In the genomic region with DNA sequence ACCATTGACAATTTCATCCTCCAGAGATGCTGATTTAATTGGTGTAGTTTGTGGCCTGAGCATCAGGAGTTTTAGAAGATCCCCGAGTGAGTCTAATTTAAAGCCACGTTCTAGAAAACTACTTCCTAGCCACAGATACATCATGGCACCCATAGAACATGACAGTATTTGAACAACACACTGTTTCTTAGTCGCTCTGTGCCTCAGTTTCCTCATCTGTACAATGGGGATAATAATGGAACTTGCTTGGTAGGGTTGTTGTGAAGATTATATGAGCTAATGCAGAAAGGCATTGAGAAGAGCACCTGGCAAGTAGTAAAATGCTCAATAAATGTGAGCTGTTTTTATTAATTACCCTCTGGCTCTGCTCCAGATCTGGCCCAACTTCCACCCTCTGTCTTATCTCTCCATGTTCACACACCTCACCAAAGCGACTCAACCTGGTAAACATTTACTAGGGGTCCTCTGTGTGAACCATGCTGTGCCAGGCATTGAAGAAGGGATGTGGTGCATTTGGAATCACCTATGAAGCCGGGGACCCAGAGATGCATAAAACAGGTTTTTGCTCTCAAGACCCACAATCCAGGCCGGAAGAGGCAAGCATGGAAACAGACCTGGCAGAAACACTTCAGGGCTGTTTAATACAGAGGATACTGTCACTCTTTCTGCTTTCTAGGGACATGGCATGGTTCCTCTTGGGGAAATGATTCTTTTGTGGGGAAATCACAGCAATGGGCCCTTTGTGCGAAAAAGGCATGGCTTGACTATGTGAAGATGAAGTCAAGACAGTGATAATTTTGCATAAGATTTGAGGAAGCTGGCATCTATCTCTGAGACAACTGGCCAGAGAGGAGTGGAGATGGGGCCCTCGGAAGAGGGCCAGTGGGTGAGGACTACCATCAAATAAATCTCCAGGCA, we compare ENCODE assay signal across 10 cellular contexts. TPM values are rescaled to one million over a fixed set of nuclear protein-coding genes. Genes with fewer than 3 reads are reported as not detected.
DNase-seq lines count a peak whose midpoint lies in the region; ATAC-seq, FAIRE-seq and TF ChIP-seq lines count a peak whose summit lies in the region.
"Had no signal": no experiment of that assay in that cellular context is flagged by ENCODE, and none has a peak within 500 bp of the region (broad histone marks: within the 10 kb centered on the region; RNA-seq: fewer than 3 reads in every experiment).

No MANE protein-coding gene starts in this region.

- DNase-seq in HepG2 (ENCODE audit: low spot score) (no peak), right lobe of liver (no peak), omental fat pad (ENCODE audit: low spot score) (no peak)
- DNase-seq: activated effector memory CD4-positive, alpha-beta T cell treated with anti-CD3 and anti-CD28 coated beads, Interleukin-2, amount 50 U/mL, for 16 hours; dorsolateral prefrontal cortex had no signal

- TF ChIP-seq RAD21 in HepG2 (CRISPR knock-in tag; IDR thresholded peaks at IDR 0.05): no peak

- TF ChIP-seq POLR2A in HepG2 (IDR thresholded peaks at IDR 0.05; ENCODE audit: insufficient read depth in 1 of 2, low read depth in 2 of 2, low read length in 2 of 2): no peak
- TF ChIP-seq POLR2A in right lobe of liver (IDR thresholded peaks at IDR 0.05): no peak

- H3K27me3 ChIP-seq in HepG2 (ENCODE audit: control insufficient read depth in 1 of 2, insufficient read depth in 2 of 2, low read length in 2 of 2) (peaks cover 0 to 14% of the 10 kb centered on the region in 2 experiments; a peak in 3 of 5 replicates), right lobe of liver (no peaks in the 10 kb centered on the region), duodenal mucosa (ENCODE audit: control insufficient read depth in 1 of 2, insufficient read depth in 2 of 2, low read length in 2 of 2) (no peaks in the 10 kb centered on the region)

- intact Hi-C loops in HepG2 (cut with micrococcal nuclease; ENCODE audit: unreplicated experiment): loop anchor here (2.0 kb wide), 1 partner anchor 31 kb away; no protein-coding TSS in a partner anchor
- intact Hi-C loops in right lobe of liver (cut with DNase I): no loop called here

- H3K27ac ChIP-seq in HepG2 (ENCODE audit: extremely low read length, insufficient read depth, low read length) (no peak overlapping the region), right lobe of liver (no peak overlapping the region), duodenal mucosa (ENCODE audit: low read depth, low read length) (peak overlapping the region; percentile 89)

- no peaks in the 10 kb centered on the region for H3K36me3 ChIP-seq in HepG2 (replicated peaks in 1 of 2; ENCODE audit: control insufficient read depth in 1 of 2, insufficient read depth in 2 of 2, low read length in 2 of 2)
- no peaks in the 10 kb centered on the region for H3K36me3 ChIP-seq in right lobe of liver
- no peaks in the 10 kb centered on the region for H3K36me3 ChIP-seq in duodenal mucosa (ENCODE audit: control insufficient read depth in 1 of 2, insufficient read depth in 2 of 2, low read length in 2 of 2)

- H4K20me1 ChIP-seq in HepG2 (ENCODE audit: insufficient read depth, low read length): no peaks in the 10 kb centered on the region

- no peaks in the 10 kb centered on the region for H3K27me3 Mint-ChIP-seq in nephron (ENCODE audit: low read depth)

- TF ChIP-seq EP300 in HepG2 (IDR thresholded peaks at IDR 0.05; ENCODE audit: low read depth in 2 of 2, low read length in 2 of 2) (no peak), HepG2 (CRISPR knock-in tag; IDR thresholded peaks at IDR 0.05; ENCODE audit: borderline replicate concordance) (no peak)

- peaks cover 79% of the 10 kb centered on the region for H3K4me1 Mint-ChIP-seq in nephron

- H3K36me3 Mint-ChIP-seq in nephron (ENCODE audit: low read depth): no peaks in the 10 kb centered on the region

- H3K4me1 ChIP-seq in HepG2 (ENCODE audit: insufficient read depth, low read length) (peaks cover 91% of the 10 kb centered on the region), right lobe of liver (no peaks in the 10 kb centered on the region), duodenal mucosa (ENCODE audit: control insufficient read depth in 1 of 2, insufficient read depth in 2 of 2, low read length in 2 of 2) (peaks cover 65 to 79% of the 10 kb centered on the region in 2 donors)

- H3K9me3 Mint-ChIP-seq in nephron: no peaks in the 10 kb centered on the region

- ATAC-seq in HepG2: no peak
- no peak for ATAC-seq in right lobe of liver
- ATAC-seq in SK-N-SH treated with all-trans-retinoic acid at 6 μM for 48 hours: no peak
- no peak for ATAC-seq in omental fat pad (ENCODE audit: low FRiP score)
- ATAC-seq in HG02938 (IDR thresholded peaks at IDR 0.05; ENCODE audit: unreplicated experiment): no peak
- ATAC-seq in GM18873 (IDR thresholded peaks at IDR 0.05; ENCODE audit: low FRiP score, unreplicated experiment): no peak

- TF ChIP-seq CTCF in HepG2 (CRISPR knock-in tag; IDR thresholded peaks at IDR 0.05) (no peak), right lobe of liver (IDR thresholded peaks at IDR 0.05) (no peak), nephron (IDR thresholded peaks at IDR 0.05; ENCODE audit: unreplicated experiment in 3 of 3) (no peak), omental fat pad (IDR thresholded peaks at IDR 0.05) (no peak)

- peak overlapping the region; percentile 89 to 100 (median 89) for H3K27ac Mint-ChIP-seq in nephron

- H3K4me3 ChIP-seq in HepG2 (replicated peaks in 1 of 3; ENCODE audit: insufficient read depth in 1 of 3, low read depth in 2 of 3, low read length in 3 of 3) (no peak overlapping the region), right lobe of liver (no peak overlapping the region), duodenal mucosa (ENCODE audit: low read depth in 1 of 2, low read length in 2 of 2) (no peak overlapping the region)
- H3K4me3 ChIP-seq: dorsolateral prefrontal cortex had no signal

- peak overlapping the region; percentile 85 for H3K4me2 ChIP-seq in HepG2 (ENCODE audit: low read depth, low read length)

- in situ Hi-C loops in HepG2 (cut with HindIII; ENCODE audit: extremely low pct_ligation_motif_present, low pct_unique_long_range_greater_than_20kb): no loop called here

- 41% methylated on average over 8 of the region's 8 CpGs for WGBS in HepG2 (ENCODE audit: low lambda C conversion rate)
- WGBS in right lobe of liver (ENCODE audit: insufficient coverage, low coverage, low lambda C conversion rate, missing lambda C conversion rate): 79% methylated on average over 7 of the region's 8 CpGs

- FAIRE-seq in HepG2 (lab: Jason Lieb, UNC): no peak

- H2AFZ ChIP-seq in HepG2 (ENCODE audit: low read length): no peak overlapping the region

- H3K9ac ChIP-seq in HepG2 (ENCODE audit: insufficient read depth, low read depth, low read length): no peak overlapping the region
- H3K9ac ChIP-seq in duodenal mucosa (ENCODE audit: low read depth in 1 of 2, low read length in 2 of 2): peak overlapping the region; percentile 37 to 63

- CTCF ChIA-PET in HepG2 (lab: Yijun Ruan, JAX; ENCODE audit: low intra/inter-chr PET ratio, low total read pairs): no interaction called here

- no TSS peak for BruUV-seq in HepG2 (replicated peaks; lab: Mats Ljungman, UMichigan)

- POLR2A ChIA-PET in HepG2 (lab: Yijun Ruan, JAX): interaction anchor here (0.6 to 1.7 kb wide), 10 partner anchors 16 to 488 kb away, joined by 3 to 8 read pairs (median 4); a partner anchor contains a TSS

- H3K9me3 ChIP-seq in HepG2 (ENCODE audit: low read length) (no peaks in the 10 kb centered on the region), right lobe of liver (no peaks in the 10 kb centered on the region), duodenal mucosa (ENCODE audit: control insufficient read depth in 1 of 2, low read length in 2 of 2) (no peaks in the 10 kb centered on the region)

- no peaks in the 10 kb centered on the region for H3K79me2 ChIP-seq in HepG2 (ENCODE audit: insufficient read depth, low read length)

- no peak overlapping the region for H3K4me3 Mint-ChIP-seq in nephron

RNA-seq across cellular contexts. Expression of a gene that starts 16.2 kb away (rescaled TPM):
- total RNA-seq in HepG2 (2016; rRNA removed; fragmentation: Illumina TruSeq; extraction: Trizol): 89.1 and 100 TPM in 2 replicates
- total RNA-seq in HepG2 (2016; cell fraction: cytosol; rRNA removed; fragmentation: Illumina TruSeq; extraction: Trizol; ENCODE audit: low read depth): 51.0 and 53.1 TPM in 2 replicates
- total RNA-seq in HepG2 (2016; cell fraction: insoluble cytoplasmic fraction; rRNA removed; fragmentation: Illumina TruSeq; extraction: Trizol): 92.0 and 115 TPM in 2 replicates
- 52.2 and 52.5 TPM in 2 replicates for total RNA-seq in HepG2 (2016; cell fraction: membrane; rRNA removed; fragmentation: Illumina TruSeq; extraction: Trizol)
- total RNA-seq in HepG2 (2016; cell fraction: nucleus; rRNA removed; fragmentation: Illumina TruSeq; extraction: Trizol): 44.5 and 50.5 TPM in 2 replicates
- 87.8 and 102 TPM in 2 replicates for polyA plus RNA-seq in HepG2 (2011; rRNA removed)
- polyA plus RNA-seq in HepG2 (2011; cell fraction: cytosol; rRNA removed): 108 and 150 TPM in 2 replicates
- polyA plus RNA-seq in HepG2 (2011; cell fraction: nucleus; rRNA removed): 43.7 and 43.9 TPM in 2 replicates
- 56.6 and 66.1 TPM in 2 replicates for polyA plus RNA-seq in HepG2 (2012)
- 59.0 and 63.6 TPM in 2 replicates for polyA plus RNA-seq in HepG2 (2016; cell fraction: cytosol; fragmentation: Illumina TruSeq; extraction: Trizol; ENCODE audit: low read depth)
- 121 and 138 TPM in 2 replicates for polyA plus RNA-seq in HepG2 (2016; cell fraction: insoluble cytoplasmic fraction; fragmentation: Illumina TruSeq; extraction: Trizol; ENCODE audit: low read depth)
- polyA plus RNA-seq in HepG2 (2016; cell fraction: membrane; fragmentation: Illumina TruSeq; extraction: Trizol; ENCODE audit: low read depth): 49.5 and 50.7 TPM in 2 replicates
- 49.3 and 56.1 TPM in 2 replicates for polyA plus RNA-seq in HepG2 (2016; cell fraction: nucleus; fragmentation: Illumina TruSeq; extraction: Trizol; ENCODE audit: insufficient read depth, low read depth)
- 146 and 147 TPM in 2 replicates for polyA minus RNA-seq in HepG2 (2011; rRNA and poly(A)+ RNA removed; ENCODE audit: low replicate concordance)
- 32.4 and 35.6 TPM in 2 replicates for polyA minus RNA-seq in HepG2 (2011; cell fraction: cytosol; rRNA and poly(A)+ RNA removed)
- polyA minus RNA-seq in HepG2 (2011; cell fraction: nucleus; rRNA and poly(A)+ RNA removed): 65.1 and 66.4 TPM in 2 replicates
- 10 to 100 TPM; 23.5 to 45.4 (median 25.6) TPM for total RNA-seq in right lobe of liver
- total RNA-seq in omental fat pad: 10 to 100 TPM; 30.3 to 54.7 (median 42.5) TPM

RNA-seq across cellular contexts. Expression of a gene that starts 58.9 kb away (rescaled TPM):
- 0.04 TPM in 1 of 2 replicates, not detected in the other for total RNA-seq in HepG2 (2016; rRNA removed; fragmentation: Illumina TruSeq; extraction: Trizol)
- not detected in 2 replicates for total RNA-seq in HepG2 (2016; cell fraction: cytosol; rRNA removed; fragmentation: Illumina TruSeq; extraction: Trizol; ENCODE audit: low read depth)
- not detected in 2 replicates for total RNA-seq in HepG2 (2016; cell fraction: insoluble cytoplasmic fraction; rRNA removed; fragmentation: Illumina TruSeq; extraction: Trizol)
- total RNA-seq in HepG2 (2016; cell fraction: membrane; rRNA removed; fragmentation: Illumina TruSeq; extraction: Trizol): not detected in 2 replicates
- not detected in 2 replicates for total RNA-seq in HepG2 (2016; cell fraction: nucleus; rRNA removed; fragmentation: Illumina TruSeq; extraction: Trizol)
- not detected in 2 replicates for polyA plus RNA-seq in HepG2 (2011; rRNA removed)
- not detected in 2 replicates for polyA plus RNA-seq in HepG2 (2011; cell fraction: cytosol; rRNA removed)
- polyA plus RNA-seq in HepG2 (2011; cell fraction: nucleus; rRNA removed): 0.10 TPM in 1 of 2 replicates, not detected in the other
- polyA plus RNA-seq in HepG2 (2012): 0.15 and 0.40 TPM in 2 replicates
- polyA plus RNA-seq in HepG2 (2016; cell fraction: cytosol; fragmentation: Illumina TruSeq; extraction: Trizol; ENCODE audit: low read depth): not detected in 2 replicates
- polyA plus RNA-seq in HepG2 (2016; cell fraction: insoluble cytoplasmic fraction; fragmentation: Illumina TruSeq; extraction: Trizol; ENCODE audit: low read depth): not detected in 2 replicates
- polyA plus RNA-seq in HepG2 (2016; cell fraction: membrane; fragmentation: Illumina TruSeq; extraction: Trizol; ENCODE audit: low read depth): not detected in 2 replicates
- not detected in 2 replicates for polyA plus RNA-seq in HepG2 (2016; cell fraction: nucleus; fragmentation: Illumina TruSeq; extraction: Trizol; ENCODE audit: insufficient read depth, low read depth)
- polyA minus RNA-seq in HepG2 (2011; rRNA and poly(A)+ RNA removed; ENCODE audit: low replicate concordance): not detected in 2 replicates
- polyA minus RNA-seq in HepG2 (2011; cell fraction: cytosol; rRNA and poly(A)+ RNA removed): not detected in 2 replicates
- polyA minus RNA-seq in HepG2 (2011; cell fraction: nucleus; rRNA and poly(A)+ RNA removed): not detected in 2 replicates
- total RNA-seq in right lobe of liver: not detected
- total RNA-seq in omental fat pad: under 1 TPM in 2 of 4 donors, not detected in 2; 0.09 to 0.44 TPM
